12 cellular contexts compared by ENCODE assay signal in genomic region chr21:41640756-41641509, GRCh38.
DNase-seq lines count a peak whose midpoint lies in the region; ATAC-seq, FAIRE-seq and TF ChIP-seq lines count a peak whose summit lies in the region.
"Had no signal": no experiment of that assay in that cellular context is flagged by ENCODE, and none has a peak within 500 bp of the region (broad histone marks: within the 10 kb centered on the region; RNA-seq: fewer than 3 reads in every experiment).

No MANE protein-coding gene starts in this region.

- H3K27ac Mint-ChIP-seq in GM23338, result no peak overlapping the region
- H3K27ac Mint-ChIP-seq: activated T-cell treated with anti-CD3 and anti-CD28 coated beads, Interleukin-2, amount 50 U/mL, for 72 hours; IgD-negative memory B cell had no signal

- CTCF ChIA-PET in HepG2 (lab: Yijun Ruan, JAX; ENCODE audit: low intra/inter-chr PET ratio, low total read pairs), result no interaction called here

- no peak overlapping the region for H4K8ac ChIP-seq in mesendoderm (ENCODE audit: low read depth, low read length)

- ATAC-seq in HepG2, result no peak
- ATAC-seq in GM21723 (IDR thresholded peaks at IDR 0.05; ENCODE audit: unreplicated experiment), result no peak
- no peak for ATAC-seq in GM23338
- ATAC-seq: activated T-cell treated with anti-CD3 and anti-CD28 coated beads, Interleukin-2, amount 50 U/mL, for 72 hours had no signal

- in situ Hi-C loops in HepG2 (cut with HindIII; ENCODE audit: extremely low pct_ligation_motif_present, low pct_unique_long_range_greater_than_20kb), result no loop called here

- H3K4me2 ChIP-seq in HepG2 (ENCODE audit: low read depth, low read length) (no peak overlapping the region), mesendoderm (ENCODE audit: low read length) (no peak overlapping the region), GM23338 (no peak overlapping the region)

- H4K20me1 ChIP-seq in HepG2 (ENCODE audit: insufficient read depth, low read length) (no peaks in the 10 kb centered on the region), GM23338 (replicated peaks; ENCODE audit: insufficient read depth) (no peaks in the 10 kb centered on the region)

- no peak overlapping the region for H2BK15ac ChIP-seq in mesendoderm (replicated peaks; ENCODE audit: low read depth)

- no peaks in the 10 kb centered on the region for H3K9me3 ChIP-seq in liver (ENCODE audit: control insufficient read depth in 4 of 4, low read length in 3 of 4)
- no peaks in the 10 kb centered on the region for H3K9me3 ChIP-seq in HepG2 (ENCODE audit: low read length)
- H3K9me3 ChIP-seq: colonic mucosa had no signal

- TF ChIP-seq CTCF in liver (IDR thresholded peaks at IDR 0.05; ENCODE audit: low read depth, low read length, missing input control) (no peak), HepG2 (CRISPR knock-in tag; IDR thresholded peaks at IDR 0.05) (no peak), coronary artery (IDR thresholded peaks at IDR 0.05) (no peak), GM23338 (conservative IDR thresholded peaks at IDR 0.05; ENCODE audit: low read depth in 2 of 2) (no peak)

- H3K27ac ChIP-seq in liver (ENCODE audit: low read depth in 1 of 2, low read length in 2 of 2), result no peak overlapping the region
- no peak overlapping the region for H3K27ac ChIP-seq in HepG2 (ENCODE audit: extremely low read length, insufficient read depth, low read length)
- H3K27ac ChIP-seq in coronary artery, result peak overlapping the region; percentile 81 to 91
- peak overlapping the region; percentile 51 for H3K27ac ChIP-seq in mesendoderm (ENCODE audit: low read depth, low read length)
- H3K27ac ChIP-seq in GM23338 (ENCODE audit: low read depth), result no peak overlapping the region
- H3K27ac ChIP-seq: 22Rv1, colonic mucosa had no signal

- peak overlapping the region; percentile 1 for H2BK120ac ChIP-seq in mesendoderm (ENCODE audit: low read depth, low read length)

- no peak overlapping the region for H3K18ac ChIP-seq in mesendoderm (ENCODE audit: low read length)

- no TSS peak for BruUV-seq in HepG2 (replicated peaks; lab: Mats Ljungman, UMichigan)

- no peaks in the 10 kb centered on the region for H3K36me3 ChIP-seq in liver (ENCODE audit: control insufficient read depth in 4 of 4, insufficient read depth in 3 of 4, low read depth in 1 of 4, low read length in 3 of 4)
- H3K36me3 ChIP-seq in HepG2 (replicated peaks in 1 of 2; ENCODE audit: control insufficient read depth in 1 of 2, insufficient read depth in 2 of 2, low read length in 2 of 2), result no peaks in the 10 kb centered on the region
- H3K36me3 ChIP-seq in mesendoderm (ENCODE audit: control insufficient read depth, insufficient read depth, low read length), result no peaks in the 10 kb centered on the region
- no peaks in the 10 kb centered on the region for H3K36me3 ChIP-seq in GM23338 (ENCODE audit: insufficient read depth)
- H3K36me3 ChIP-seq: colonic mucosa had no signal

- H3K56ac ChIP-seq in mesendoderm (ENCODE audit: low read length), result peak overlapping the region; percentile 71

- no peak for TF ChIP-seq POLR2A in HepG2 (IDR thresholded peaks at IDR 0.05; ENCODE audit: insufficient read depth in 1 of 2, low read depth in 2 of 2, low read length in 2 of 2)

- intact Hi-C loops in HepG2 (cut with micrococcal nuclease; ENCODE audit: unreplicated experiment), result no loop called here

- TF ChIP-seq RAD21 in liver (IDR thresholded peaks at IDR 0.05) (no peak), HepG2 (CRISPR knock-in tag; IDR thresholded peaks at IDR 0.05) (no peak)

- no peak overlapping the region for H3K9ac ChIP-seq in liver (ENCODE audit: low read depth in 1 of 2, low read length in 2 of 2)
- no peak overlapping the region for H3K9ac ChIP-seq in HepG2 (ENCODE audit: insufficient read depth, low read depth, low read length)
- no peak overlapping the region for H3K9ac ChIP-seq in mesendoderm (ENCODE audit: low read length)

- no peaks in the 10 kb centered on the region for H3K79me1 ChIP-seq in mesendoderm (ENCODE audit: low read length)

- H3K79me2 ChIP-seq in HepG2 (ENCODE audit: insufficient read depth, low read length) (no peaks in the 10 kb centered on the region), mesendoderm (ENCODE audit: control insufficient read depth, insufficient read depth, low read length) (no peaks in the 10 kb centered on the region), GM23338 (replicated peaks; ENCODE audit: insufficient read depth) (no peaks in the 10 kb centered on the region)

- no peak overlapping the region for H2AFZ ChIP-seq in HepG2 (ENCODE audit: low read length)
- no peak overlapping the region for H2AFZ ChIP-seq in GM23338

- TF ChIP-seq EP300 in HepG2 (IDR thresholded peaks at IDR 0.05; ENCODE audit: low read depth in 2 of 2, low read length in 2 of 2) (no peak), HepG2 (CRISPR knock-in tag; IDR thresholded peaks at IDR 0.05; ENCODE audit: borderline replicate concordance) (no peak)

- H3F3A ChIP-seq in GM23338 (replicated peaks; ENCODE audit: low read depth), result no peaks in the 10 kb centered on the region

- peaks cover 0 to 5% (median 0%) of the 10 kb centered on the region in 4 donors for H3K27me3 ChIP-seq in liver (ENCODE audit: control insufficient read depth in 4 of 4, insufficient read depth in 4 of 4, low read length in 3 of 4)
- peaks cover 0 to 8% of the 10 kb centered on the region in 2 experiments; a peak in 2 of 5 replicates for H3K27me3 ChIP-seq in HepG2 (ENCODE audit: control insufficient read depth in 1 of 2, insufficient read depth in 2 of 2, low read length in 2 of 2)
- H3K27me3 ChIP-seq in mesendoderm (ENCODE audit: insufficient read depth, low read length, poor library complexity), result no peaks in the 10 kb centered on the region
- H3K27me3 ChIP-seq in GM23338 (ENCODE audit: insufficient read depth), result no peaks in the 10 kb centered on the region
- H3K27me3 ChIP-seq: colonic mucosa had no signal

- H3K27me3 Mint-ChIP-seq in GM23338 (ENCODE audit: insufficient read depth, low read depth, poor library complexity), result peaks cover 5% of the 10 kb centered on the region

- H3K4me3 ChIP-seq in liver (ENCODE audit: low read depth in 1 of 3, low read length in 3 of 3) (no peak overlapping the region), HepG2 (replicated peaks in 1 of 3; ENCODE audit: insufficient read depth in 1 of 3, low read depth in 2 of 3, low read length in 3 of 3) (no peak overlapping the region), coronary artery (no peak overlapping the region), mesendoderm (ENCODE audit: low read length) (no peak overlapping the region), GM23338 (no peak overlapping the region)
- H3K4me3 ChIP-seq: colonic mucosa had no signal

- FAIRE-seq in HepG2 (lab: Jason Lieb, UNC), result no peak

- 34% methylated on average over 6 of the region's 6 CpGs for WGBS in liver
- 6% methylated on average over 5 of the region's 6 CpGs for WGBS in HepG2 (ENCODE audit: low lambda C conversion rate)
- no CpG with 5 or more reads among the region's 6 CpGs for WGBS in mesendoderm (ENCODE audit: extremely low coverage, insufficient coverage, low lambda C conversion rate)

- H3K4me1 Mint-ChIP-seq in GM23338, result no peaks in the 10 kb centered on the region
- H3K4me1 Mint-ChIP-seq: IgD-negative memory B cell had no signal

- H3K36me3 Mint-ChIP-seq in GM23338 (ENCODE audit: low read depth), result peaks cover 3% of the 10 kb centered on the region; the same call in 2 of the 3 replicates
- H3K36me3 Mint-ChIP-seq: IgD-negative memory B cell had no signal

- H3K4me3 Mint-ChIP-seq in GM23338, result no peak overlapping the region
- H3K4me3 Mint-ChIP-seq: activated T-cell treated with anti-CD3 and anti-CD28 coated beads, Interleukin-2, amount 50 U/mL, for 72 hours; IgD-negative memory B cell had no signal

- H3K4me1 ChIP-seq in liver (ENCODE audit: control insufficient read depth in 4 of 4, insufficient read depth in 4 of 4, low read length in 3 of 4), result no peaks in the 10 kb centered on the region
- peaks cover 18% of the 10 kb centered on the region for H3K4me1 ChIP-seq in HepG2 (ENCODE audit: insufficient read depth, low read length)
- H3K4me1 ChIP-seq in mesendoderm (ENCODE audit: control insufficient read depth, low read depth, low read length), result peaks cover 10% of the 10 kb centered on the region
- H3K4me1 ChIP-seq in GM23338 (ENCODE audit: insufficient read depth), result no peaks in the 10 kb centered on the region
- H3K4me1 ChIP-seq: colonic mucosa had no signal

- H3K9me3 Mint-ChIP-seq in GM23338, result peaks cover 7% of the 10 kb centered on the region

- DNase-seq in HepG2 (ENCODE audit: low spot score) (no peak), coronary artery (ENCODE audit: low spot score) (no peak), mesendoderm (peak; percentile 49), hippocampal formation (lab: John Stamatoyannopoulos, UW) (no peak), GM23338 (ENCODE audit: low spot score) (no peak)
- DNase-seq in stimulated activated CD4-positive, alpha-beta T cell treated with anti-CD3 and anti-CD28 coated beads, Interleukin-4, amount 100 ng/mL, for 24 hours, result no peak
- DNase-seq: activated T-cell treated with anti-CD3 and anti-CD28 coated beads, Interleukin-2, amount 50 U/mL, for 72 hours; colonic mucosa had no signal

- peaks cover 5% of the 10 kb centered on the region; the same call in 1 of the 2 replicates for H3K9me2 ChIP-seq in GM23338 (ENCODE audit: insufficient read depth)

- POLR2A ChIA-PET in HepG2 (lab: Yijun Ruan, JAX), result no interaction called here

- no peak overlapping the region for H4K5ac ChIP-seq in mesendoderm (ENCODE audit: low read length)

- peak overlapping the region; percentile 78 for H2BK5ac ChIP-seq in mesendoderm (ENCODE audit: low read length)

- no peak overlapping the region for H3K23ac ChIP-seq in mesendoderm (ENCODE audit: low read length)

- no peak overlapping the region for H2AK5ac ChIP-seq in mesendoderm (ENCODE audit: low read length)

- no peak overlapping the region for H3K4ac ChIP-seq in mesendoderm (ENCODE audit: low read depth, low read length)

TF ChIP-seq in liver, 16 proteins besides CTCF, POLR2A, EP300 and RAD21 (continues in another document):
- TF ChIP-seq NR2F2 (IDR thresholded peaks at IDR 0.05), result peak; percentile 41
- no peak for TF ChIP-seq SP1 (IDR thresholded peaks at IDR 0.05)

TF ChIP-seq in HepG2, 621 proteins besides CTCF, POLR2A, EP300 and RAD21 (continues in another document):
- no peak for TF ChIP-seq ZNF615 (CRISPR knock-in tag; IDR thresholded peaks at IDR 0.05; ENCODE audit: borderline replicate concordance)

TF ChIP-seq in GM23338, 12 proteins besides CTCF, POLR2A, EP300 and RAD21 (continues in another document):
- TF ChIP-seq ZNF331 (CRISPR knock-in tag; IDR thresholded peaks at IDR 0.05; ENCODE audit: low read depth) (no peak), JUNB (IDR thresholded peaks at IDR 0.05; ENCODE audit: unreplicated experiment) (no peak)

Comparison
In these comparisons a context has a peak if more than half of its experiments do, and no peak if none do; other contexts are left out.
1. H3K27ac ChIP-seq: peak in coronary artery (2 of 2) and mesendoderm (single experiment); none in liver (0 of 2), HepG2 (single experiment) and GM23338 (single experiment).